In genomic region chr12:56029666-56030293, GRCh38 we compare ENCODE assay signal across 8 cellular contexts. TPM values are rescaled to one million over a fixed set of nuclear protein-coding genes. Genes with fewer than 3 reads are reported as not detected.
DNase-seq lines count a peak whose midpoint lies in the region; ATAC-seq and TF ChIP-seq lines count a peak whose summit lies in the region.

No MANE protein-coding gene starts in this region.

- peak; percentile 76 for TF ChIP-seq CTCF in foreskin keratinocyte (conservative IDR thresholded peaks at IDR 0.05)

- ATAC-seq in foreskin keratinocyte (peak; percentile 59), sciatic nerve (peak; percentile 76), HG03520 (IDR thresholded peaks at IDR 0.05; ENCODE audit: unreplicated experiment) (no peak), GM21367 (IDR thresholded peaks at IDR 0.05; ENCODE audit: unreplicated experiment) (no peak)

- no peaks in the 10 kb centered on the region for H3K9me3 Mint-ChIP-seq in activated T-helper 2 cell treated with anti-CD3 and anti-CD28 coated beads, Interferon-gamma antibody, Interleukin-2, Interleukin-4, amounts not matched to agents 10 μg/mL and 5 μg/mL and 100 μg/mL, durations not matched to agents 14 hours and 24 hours and 36 hours

- H3K4me1 ChIP-seq in foreskin keratinocyte: peaks cover 11% of the 10 kb centered on the region

- intact Hi-C loops in activated T-helper 2 cell treated with anti-CD3 and anti-CD28 coated beads, Interferon-gamma antibody, Interleukin-2, Interleukin-4, amounts not matched to agents 10 μg/mL and 5 μg/mL and 100 μg/mL, durations not matched to agents 14 hours and 24 hours and 36 hours (cut with micrococcal nuclease): loop anchor here (1.0 kb wide), 2 partner anchors 9 to 33 kb away; no protein-coding TSS in a partner anchor
- intact Hi-C loops in sciatic nerve (cut with DNase I): loop anchor here (5.0 kb wide), 1 partner anchor 37 kb away; no protein-coding TSS in a partner anchor

- no peaks in the 10 kb centered on the region for H3K27me3 Mint-ChIP-seq in activated T-helper 2 cell treated with anti-CD3 and anti-CD28 coated beads, Interferon-gamma antibody, Interleukin-2, Interleukin-4, amounts not matched to agents 10 μg/mL and 5 μg/mL and 100 μg/mL, durations not matched to agents 14 hours and 24 hours and 36 hours (ENCODE audit: low read depth)

- H3K4me3 Mint-ChIP-seq in activated T-helper 2 cell treated with anti-CD3 and anti-CD28 coated beads, Interferon-gamma antibody, Interleukin-2, Interleukin-4, amounts not matched to agents 10 μg/mL and 5 μg/mL and 100 μg/mL, durations not matched to agents 14 hours and 24 hours and 36 hours (ENCODE audit: low read depth): no peak overlapping the region

- peak overlapping the region; percentile 29 for H3K27ac Mint-ChIP-seq in activated T-helper 2 cell treated with anti-CD3 and anti-CD28 coated beads, Interferon-gamma antibody, Interleukin-2, Interleukin-4, amounts not matched to agents 10 μg/mL and 5 μg/mL and 100 μg/mL, durations not matched to agents 14 hours and 24 hours and 36 hours

- H3K27ac ChIP-seq in foreskin keratinocyte: no peak overlapping the region

- no peaks in the 10 kb centered on the region for H3K27me3 ChIP-seq in foreskin keratinocyte

- peaks cover 41% of the 10 kb centered on the region for H3K4me1 Mint-ChIP-seq in activated T-helper 2 cell treated with anti-CD3 and anti-CD28 coated beads, Interferon-gamma antibody, Interleukin-2, Interleukin-4, amounts not matched to agents 10 μg/mL and 5 μg/mL and 100 μg/mL, durations not matched to agents 14 hours and 24 hours and 36 hours (ENCODE audit: low read depth)

- DNase-seq in COLO668 (lab: John Stamatoyannopoulos, UW; ENCODE audit: unreplicated experiment) (peak; percentile 18), GM19240 (ENCODE audit: insufficient read length, low spot score) (peak; percentile 44), NCI-H69 (lab: John Stamatoyannopoulos, UW) (peak; percentile 62), foreskin keratinocyte (no peak), sciatic nerve (ENCODE audit: low spot score) (no peak)
- DNase-seq in activated T-helper 2 cell treated with anti-CD3 and anti-CD28 coated beads, Interferon-gamma antibody, Interleukin-2, Interleukin-4, amounts not matched to agents 10 μg/mL and 5 μg/mL and 100 μg/mL, durations not matched to agents 14 hours and 24 hours and 36 hours (ENCODE audit: low spot score): peak; percentile 27

- peaks cover 74% of the 10 kb centered on the region for H3K36me3 Mint-ChIP-seq in activated T-helper 2 cell treated with anti-CD3 and anti-CD28 coated beads, Interferon-gamma antibody, Interleukin-2, Interleukin-4, amounts not matched to agents 10 μg/mL and 5 μg/mL and 100 μg/mL, durations not matched to agents 14 hours and 24 hours and 36 hours (ENCODE audit: low read depth)

RNA-seq across cellular contexts. Expression of gene IKZF4, which starts 8.9 kb away (rescaled TPM):
- 34.8 and 35.5 TPM in 2 replicates for total RNA-seq in activated T-helper 2 cell treated with anti-CD3 and anti-CD28 coated beads, Interferon-gamma antibody, Interleukin-2, Interleukin-4, amounts not matched to agents 10 μg/mL and 5 μg/mL and 100 μg/mL, durations not matched to agents 14 hours and 24 hours and 36 hours
- total RNA-seq in foreskin keratinocyte (1.2 and 1.6 TPM in 2 replicates), sciatic nerve (13.7 TPM)
- polyA plus RNA-seq in foreskin keratinocyte: 0.62 and 0.91 TPM in 2 replicates

RNA-seq across cellular contexts. Expression of gene RPS26, which starts 11.9 kb away (rescaled TPM):
- total RNA-seq in activated T-helper 2 cell treated with anti-CD3 and anti-CD28 coated beads, Interferon-gamma antibody, Interleukin-2, Interleukin-4, amounts not matched to agents 10 μg/mL and 5 μg/mL and 100 μg/mL, durations not matched to agents 14 hours and 24 hours and 36 hours: 43.9 and 45.2 TPM in 2 replicates
- total RNA-seq in foreskin keratinocyte (833 and 866 TPM in 2 replicates), sciatic nerve (93.6 TPM)
- polyA plus RNA-seq in foreskin keratinocyte: 1,198 and 1,225 TPM in 2 replicates

RNA-seq across cellular contexts. Expression of gene SUOX, which starts 32.7 kb away (rescaled TPM):
- 19.9 and 21.2 TPM in 2 replicates for total RNA-seq in activated T-helper 2 cell treated with anti-CD3 and anti-CD28 coated beads, Interferon-gamma antibody, Interleukin-2, Interleukin-4, amounts not matched to agents 10 μg/mL and 5 μg/mL and 100 μg/mL, durations not matched to agents 14 hours and 24 hours and 36 hours
- total RNA-seq in foreskin keratinocyte: 8.7 TPM in 2 replicates
- polyA plus RNA-seq in foreskin keratinocyte: 6.2 and 6.7 TPM in 2 replicates
- 20.3 TPM for total RNA-seq in sciatic nerve

RNA-seq across cellular contexts. Expression of gene ERBB3, which starts 50.2 kb away (rescaled TPM):
- total RNA-seq in activated T-helper 2 cell treated with anti-CD3 and anti-CD28 coated beads, Interferon-gamma antibody, Interleukin-2, Interleukin-4, amounts not matched to agents 10 μg/mL and 5 μg/mL and 100 μg/mL, durations not matched to agents 14 hours and 24 hours and 36 hours: 0.11 and 0.71 TPM in 2 replicates
- 12.1 and 13.3 TPM in 2 replicates for total RNA-seq in foreskin keratinocyte
- 8.4 and 8.5 TPM in 2 replicates for polyA plus RNA-seq in foreskin keratinocyte
- 159 TPM for total RNA-seq in sciatic nerve

RNA-seq across cellular contexts. Expression of gene RAB5B, which starts 55.9 kb away (rescaled TPM):
- 47.9 and 51.0 TPM in 2 replicates for total RNA-seq in activated T-helper 2 cell treated with anti-CD3 and anti-CD28 coated beads, Interferon-gamma antibody, Interleukin-2, Interleukin-4, amounts not matched to agents 10 μg/mL and 5 μg/mL and 100 μg/mL, durations not matched to agents 14 hours and 24 hours and 36 hours
- total RNA-seq in foreskin keratinocyte: 58.2 and 75.3 TPM in 2 replicates
- polyA plus RNA-seq in foreskin keratinocyte: 42.4 and 45.9 TPM in 2 replicates
- total RNA-seq in sciatic nerve: 143 TPM

Comparison
In these comparisons a context has a peak if more than half of its experiments do, and no peak if none do; other contexts are left out.
1. DNase-seq: peak in COLO668 (single experiment), GM19240 (single experiment), NCI-H69 (single experiment) and activated T-helper 2 cell treated with anti-CD3 and anti-CD28 coated beads, Interferon-gamma antibody, Interleukin-2, Interleukin-4, amounts not matched to agents 10 μg/mL and 5 μg/mL and 100 μg/mL, durations not matched to agents 14 hours and 24 hours and 36 hours (single experiment); none in foreskin keratinocyte (0 of 2) and sciatic nerve (single experiment).
2. ATAC-seq: peak in foreskin keratinocyte (single experiment) and sciatic nerve (single experiment); none in HG03520 (single experiment) and GM21367 (single experiment).